ENCODE assay signal across 23 cellular contexts in genomic region chr11:120759046-120759445, GRCh38.
A peak's percentile ranks its signal among the peaks of the same experiment; 100 is the strongest.
DNase-seq lines count a peak whose midpoint lies in the region; ATAC-seq and TF ChIP-seq lines count a peak whose summit lies in the region.
"Had no signal": no experiment of that assay in that cellular context is flagged by ENCODE, and none has a peak within 500 bp of the region (broad histone marks: within the 10 kb centered on the region; RNA-seq: fewer than 3 reads in every experiment).

No MANE protein-coding gene starts in this region.

- no peak overlapping the region for H3K4me3 ChIP-seq in Peyer's patch
- H3K4me3 ChIP-seq: SK-N-MC had no signal

- no peaks in the 10 kb centered on the region for H3K27me3 ChIP-seq in Peyer's patch

- no peaks in the 10 kb centered on the region for H3K36me3 ChIP-seq in Peyer's patch

- peak; percentile 41 for DNase-seq in NCI-H69 (lab: John Stamatoyannopoulos, UW)
- DNase-seq in cerebellar cortex (ENCODE audit: low spot score): peak; percentile 14
- peak; percentile 11 for DNase-seq in iPS-NIHi11 (ENCODE audit: low spot score)
- DNase-seq in Peyer's patch: no peak
- DNase-seq in inferior parietal cortex (ENCODE audit: extremely low spot score): no peak
- DNase-seq in activated CD8-positive, alpha-beta memory T cell treated with anti-CD3 and anti-CD28 coated beads for 24 hours: no peak
- DNase-seq: CD4-positive, alpha-beta memory T cell; COR-L47; DMS53; GOT3; Karpas-422; NCI-H1092; NCI-H1417 treated with DMSO at 0.1 percent for 48 hours; NCI-H1694 treated with DMSO at 0.1 percent for 48 hours; NCI-H2081 treated with DMSO at 0.1 percent for 48 hours; NCI-H2171 treated with DMSO at 0.1 percent for 48 hours; NCI-H345; NCI-H524; SIG-M5; SW 1271 had no signal

- ATAC-seq in HG02610 (IDR thresholded peaks at IDR 0.05; ENCODE audit: unreplicated experiment): no peak
- ATAC-seq: HepG2 had no signal

- H3K4me1 ChIP-seq in Peyer's patch: no peaks in the 10 kb centered on the region

- H3K9me3 ChIP-seq in Peyer's patch: no peaks in the 10 kb centered on the region

- no peak for TF ChIP-seq CTCF in Peyer's patch (IDR thresholded peaks at IDR 0.05)

- no peak overlapping the region for H3K27ac ChIP-seq in Peyer's patch
- H3K27ac ChIP-seq: SK-N-MC had no signal

- no peak for TF ChIP-seq POLR2A in Peyer's patch (IDR thresholded peaks at IDR 0.05)

Comparison
In these comparisons a context has a peak if more than half of its experiments do, and no peak if none do; other contexts are left out.
1. DNase-seq: peak in NCI-H69 (single experiment), cerebellar cortex (single experiment) and iPS-NIHi11 (single experiment); none in Peyer's patch (0 of 3), inferior parietal cortex (single experiment) and activated CD8-positive, alpha-beta memory T cell treated with anti-CD3 and anti-CD28 coated beads for 24 hours (single experiment).